1 cellular context compared by ENCODE assay signal in genomic region chr1:11934295-11935039, GRCh38.
A peak's percentile ranks its signal among the peaks of the same experiment; 100 is the strongest.
TF ChIP-seq lines count a peak whose summit lies in the region.

PLOD1 (plus strand) TSS chr1:11934717; CDS start chr1:11934780, 63 bp downstream.

TF ChIP-seq in K562, 482 proteins besides CTCF, POLR2A, EP300 and RAD21 (continued from another document and continues in another):
- TF ChIP-seq CREB1 (IDR thresholded peaks at IDR 0.05) (no peak; the same call in 1 of the 2 replicates), CREB1 (CRISPR knock-in tag; IDR thresholded peaks at IDR 0.05) (no peak; the same call in 1 of the 2 replicates), ZNF224 (CRISPR knock-in tag; IDR thresholded peaks at IDR 0.05) (no peak), PHB (CRISPR knock-in tag; IDR thresholded peaks at IDR 0.05) (no peak), CTBP1 (IDR thresholded peaks at IDR 0.05; ENCODE audit: borderline replicate concordance) (peak; percentile 69), MTA1 (IDR thresholded peaks at IDR 0.05; ENCODE audit: borderline replicate concordance) (no peak; the same call in 1 of the 2 replicates), CBFB (CRISPR knock-in tag; IDR thresholded peaks at IDR 0.05) (no peak), ZNF121 (CRISPR knock-in tag; conservative IDR thresholded peaks at IDR 0.05) (no peak), ZSCAN29 (IDR thresholded peaks at IDR 0.05) (no peak), SMARCE1 (IDR thresholded peaks at IDR 0.05) (peak; percentile 32; the same call in 1 of the 2 replicates), CREB3 (tag; conservative IDR thresholded peaks at IDR 0.05; ENCODE audit: low read depth) (no peak), CBX1 (IDR thresholded peaks at IDR 0.05; ENCODE audit: low read depth) (no peak), TARDBP (IDR thresholded peaks at IDR 0.05) (no peak), MIER1 (IDR thresholded peaks at IDR 0.05; ENCODE audit: low read depth) (peak; percentile 7; the same call in 1 of the 2 replicates), DDX20 (tag; IDR thresholded peaks at IDR 0.05; ENCODE audit: low read depth) (no peak), ARID4B (CRISPR knock-in tag; IDR thresholded peaks at IDR 0.05) (peak; percentile 33), CBX8 (IDR thresholded peaks at IDR 0.05; ENCODE audit: borderline replicate concordance, extremely low read depth, low read depth, low read length, poor library complexity, severe bottlenecking) (no peak), POLR2H (tag; IDR thresholded peaks at IDR 0.05; ENCODE audit: low read depth) (peak; percentile 90), ZNF583 (CRISPR knock-in tag; IDR thresholded peaks at IDR 0.05) (no peak), CREM (IDR thresholded peaks at IDR 0.05; ENCODE audit: low read depth) (0 out of 2 replicates have a peak, but pooled peaks have one; percentile 13), NR1H2 (CRISPR knock-in tag; IDR thresholded peaks at IDR 0.05) (no peak), NFRKB (IDR thresholded peaks at IDR 0.05; ENCODE audit: low read depth) (peak; percentile 63; the same call in 1 of the 2 replicates), MTA2 (IDR thresholded peaks at IDR 0.05; ENCODE audit: low read depth) (no peak), FOXP1 (CRISPR knock-in tag; IDR thresholded peaks at IDR 0.05) (no peak), PBX2 (CRISPR knock-in tag; IDR thresholded peaks at IDR 0.05; ENCODE audit: low read depth) (no peak), PBX2 (tag; conservative IDR thresholded peaks at IDR 0.05; ENCODE audit: low read depth) (no peak), RB1 (IDR thresholded peaks at IDR 0.05; ENCODE audit: low read depth) (no peak; the same call in 1 of the 2 replicates), TCFL5 (CRISPR knock-in tag; conservative IDR thresholded peaks at IDR 0.05) (no peak), USF2 (CRISPR knock-in tag; IDR thresholded peaks at IDR 0.05) (no peak), ARID1B (IDR thresholded peaks at IDR 0.05) (no peak), HEY1 (CRISPR knock-in tag; IDR thresholded peaks at IDR 0.05; ENCODE audit: borderline replicate concordance) (no peak), STAG1 (CRISPR knock-in tag; IDR thresholded peaks at IDR 0.05; ENCODE audit: borderline replicate concordance) (no peak), ZBTB33 (CRISPR knock-in tag; IDR thresholded peaks at IDR 0.05) (peak; percentile 27; the same call in 1 of the 2 replicates), ETV5 (CRISPR knock-in tag; IDR thresholded peaks at IDR 0.05; ENCODE audit: low read depth) (no peak), ZBTB17 (CRISPR knock-in tag; IDR thresholded peaks at IDR 0.05) (no peak), RCOR1 (IDR thresholded peaks at IDR 0.05; ENCODE audit: borderline replicate concordance in 1 of 2, low read depth in 2 of 2, low read length in 2 of 2) (peak in 1 of 2 experiments; percentile 13; a peak in 1 of 4 replicates), EP400 (IDR thresholded peaks at IDR 0.05) (peak; percentile 84)
- TF ChIP-seq, protein P1, sequence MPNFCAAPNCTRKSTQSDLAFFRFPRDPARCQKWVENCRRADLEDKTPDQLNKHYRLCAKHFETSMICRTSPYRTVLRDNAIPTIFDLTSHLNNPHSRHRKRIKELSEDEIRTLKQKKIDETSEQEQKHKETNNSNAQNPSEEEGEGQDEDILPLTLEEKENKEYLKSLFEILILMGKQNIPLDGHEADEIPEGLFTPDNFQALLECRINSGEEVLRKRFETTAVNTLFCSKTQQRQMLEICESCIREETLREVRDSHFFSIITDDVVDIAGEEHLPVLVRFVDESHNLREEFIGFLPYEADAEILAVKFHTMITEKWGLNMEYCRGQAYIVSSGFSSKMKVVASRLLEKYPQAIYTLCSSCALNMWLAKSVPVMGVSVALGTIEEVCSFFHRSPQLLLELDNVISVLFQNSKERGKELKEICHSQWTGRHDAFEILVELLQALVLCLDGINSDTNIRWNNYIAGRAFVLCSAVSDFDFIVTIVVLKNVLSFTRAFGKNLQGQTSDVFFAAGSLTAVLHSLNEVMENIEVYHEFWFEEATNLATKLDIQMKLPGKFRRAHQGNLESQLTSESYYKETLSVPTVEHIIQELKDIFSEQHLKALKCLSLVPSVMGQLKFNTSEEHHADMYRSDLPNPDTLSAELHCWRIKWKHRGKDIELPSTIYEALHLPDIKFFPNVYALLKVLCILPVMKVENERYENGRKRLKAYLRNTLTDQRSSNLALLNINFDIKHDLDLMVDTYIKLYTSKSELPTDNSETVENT (CRISPR knock-in tag; IDR thresholded peaks at IDR 0.05), result peak; percentile 66
- TF ChIP-seq, protein P2, sequence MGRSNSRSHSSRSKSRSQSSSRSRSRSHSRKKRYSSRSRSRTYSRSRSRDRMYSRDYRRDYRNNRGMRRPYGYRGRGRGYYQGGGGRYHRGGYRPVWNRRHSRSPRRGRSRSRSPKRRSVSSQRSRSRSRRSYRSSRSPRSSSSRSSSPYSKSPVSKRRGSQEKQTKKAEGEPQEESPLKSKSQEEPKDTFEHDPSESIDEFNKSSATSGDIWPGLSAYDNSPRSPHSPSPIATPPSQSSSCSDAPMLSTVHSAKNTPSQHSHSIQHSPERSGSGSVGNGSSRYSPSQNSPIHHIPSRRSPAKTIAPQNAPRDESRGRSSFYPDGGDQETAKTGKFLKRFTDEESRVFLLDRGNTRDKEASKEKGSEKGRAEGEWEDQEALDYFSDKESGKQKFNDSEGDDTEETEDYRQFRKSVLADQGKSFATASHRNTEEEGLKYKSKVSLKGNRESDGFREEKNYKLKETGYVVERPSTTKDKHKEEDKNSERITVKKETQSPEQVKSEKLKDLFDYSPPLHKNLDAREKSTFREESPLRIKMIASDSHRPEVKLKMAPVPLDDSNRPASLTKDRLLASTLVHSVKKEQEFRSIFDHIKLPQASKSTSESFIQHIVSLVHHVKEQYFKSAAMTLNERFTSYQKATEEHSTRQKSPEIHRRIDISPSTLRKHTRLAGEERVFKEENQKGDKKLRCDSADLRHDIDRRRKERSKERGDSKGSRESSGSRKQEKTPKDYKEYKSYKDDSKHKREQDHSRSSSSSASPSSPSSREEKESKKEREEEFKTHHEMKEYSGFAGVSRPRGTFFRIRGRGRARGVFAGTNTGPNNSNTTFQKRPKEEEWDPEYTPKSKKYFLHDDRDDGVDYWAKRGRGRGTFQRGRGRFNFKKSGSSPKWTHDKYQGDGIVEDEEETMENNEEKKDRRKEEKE (IDR thresholded peaks at IDR 0.05; ENCODE audit: borderline replicate concordance in 1 of 2, control insufficient read depth in 1 of 2, low read depth in 2 of 2, low read length in 1 of 2), result no peak
- TF ChIP-seq, protein P3, sequence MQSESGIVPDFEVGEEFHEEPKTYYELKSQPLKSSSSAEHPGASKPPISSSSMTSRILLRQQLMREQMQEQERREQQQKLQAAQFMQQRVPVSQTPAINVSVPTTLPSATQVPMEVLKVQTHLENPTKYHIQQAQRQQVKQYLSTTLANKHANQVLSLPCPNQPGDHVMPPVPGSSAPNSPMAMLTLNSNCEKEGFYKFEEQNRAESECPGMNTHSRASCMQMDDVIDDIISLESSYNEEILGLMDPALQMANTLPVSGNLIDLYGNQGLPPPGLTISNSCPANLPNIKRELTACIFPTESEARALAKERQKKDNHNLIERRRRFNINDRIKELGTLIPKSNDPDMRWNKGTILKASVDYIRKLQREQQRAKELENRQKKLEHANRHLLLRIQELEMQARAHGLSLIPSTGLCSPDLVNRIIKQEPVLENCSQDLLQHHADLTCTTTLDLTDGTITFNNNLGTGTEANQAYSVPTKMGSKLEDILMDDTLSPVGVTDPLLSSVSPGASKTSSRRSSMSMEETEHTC (IDR thresholded peaks at IDR 0.05), result no peak
- TF ChIP-seq, protein P4, sequence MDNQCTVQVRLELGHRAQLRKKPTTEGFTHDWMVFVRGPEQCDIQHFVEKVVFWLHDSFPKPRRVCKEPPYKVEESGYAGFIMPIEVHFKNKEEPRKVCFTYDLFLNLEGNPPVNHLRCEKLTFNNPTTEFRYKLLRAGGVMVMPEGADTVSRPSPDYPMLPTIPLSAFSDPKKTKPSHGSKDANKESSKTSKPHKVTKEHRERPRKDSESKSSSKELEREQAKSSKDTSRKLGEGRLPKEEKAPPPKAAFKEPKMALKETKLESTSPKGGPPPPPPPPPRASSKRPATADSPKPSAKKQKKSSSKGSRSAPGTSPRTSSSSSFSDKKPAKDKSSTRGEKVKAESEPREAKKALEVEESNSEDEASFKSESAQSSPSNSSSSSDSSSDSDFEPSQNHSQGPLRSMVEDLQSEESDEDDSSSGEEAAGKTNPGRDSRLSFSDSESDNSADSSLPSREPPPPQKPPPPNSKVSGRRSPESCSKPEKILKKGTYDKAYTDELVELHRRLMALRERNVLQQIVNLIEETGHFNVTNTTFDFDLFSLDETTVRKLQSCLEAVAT (IDR thresholded peaks at IDR 0.05), result no peak
